Comparison of ENCODE assay signal across 25 cellular contexts in genomic region chr2:219488844-219489194, GRCh38. TPM values are rescaled to one million over a fixed set of nuclear protein-coding genes. Genes with fewer than 3 reads are reported as not detected.
A peak's percentile ranks its signal among the peaks of the same experiment; 100 is the strongest.
DNase-seq lines count a peak whose midpoint lies in the region; ATAC-seq, FAIRE-seq and TF ChIP-seq lines count a peak whose summit lies in the region.
"Had no signal": no experiment of that assay in that cellular context is flagged by ENCODE, and none has a peak within 500 bp of the region (broad histone marks: within the 10 kb centered on the region; RNA-seq: fewer than 3 reads in every experiment).

No MANE protein-coding gene starts in this region.

- H3K36me3 ChIP-seq in H1 (ENCODE audit: control insufficient read depth in 2 of 4, insufficient read depth in 4 of 4, low read length in 3 of 4) (no peaks in the 10 kb centered on the region; a peak in 1 of 8 replicates), neuronal stem cell (replicated peaks in 1 of 2; ENCODE audit: control insufficient read depth in 2 of 2, insufficient read depth in 2 of 2, low read length in 2 of 2) (no peaks in the 10 kb centered on the region), gastrocnemius medialis (peaks cover 0 to 46% of the 10 kb centered on the region in 2 donors), stomach (peaks cover 0 to 39% (median 14%) of the 10 kb centered on the region in 4 donors)
- H3K36me3 ChIP-seq: BLaER1 treated with 17β-estradiol and CSF1 and Interleukin-3, amounts not matched to agents 10 nM and 100 nM had no signal

- H2BK15ac ChIP-seq in H1 (ENCODE audit: low read length) (no peak overlapping the region), neuronal stem cell (ENCODE audit: low read length) (no peak overlapping the region)

- peaks cover 8% of the 10 kb centered on the region; the same call in 1 of the 2 replicates for H3K23me2 ChIP-seq in H1 (ENCODE audit: low read depth, low read length)

- no peak overlapping the region for H3K23ac ChIP-seq in H1 (ENCODE audit: insufficient read length)
- no peak overlapping the region for H3K23ac ChIP-seq in neuronal stem cell (ENCODE audit: low read depth, low read length, poor library complexity)

- H2AK5ac ChIP-seq in H1 (ENCODE audit: low read depth, low read length): no peak overlapping the region
- H2AK5ac ChIP-seq in neuronal stem cell (ENCODE audit: low read depth, low read length): peak overlapping the region; percentile 82

- TF ChIP-seq EP300 in H1 (IDR thresholded peaks at IDR 0.05; ENCODE audit: borderline replicate concordance in 1 of 2, low read depth in 2 of 2, low read length in 2 of 2) (no peak), stomach (IDR thresholded peaks at IDR 0.05) (no peak)

- H3K9me3 ChIP-seq in H1 (ENCODE audit: insufficient read depth in 2 of 2, low read depth in 1 of 2, low read length in 1 of 2) (no peaks in the 10 kb centered on the region), neuronal stem cell (replicated peaks in 1 of 2; ENCODE audit: control insufficient read depth in 2 of 2, insufficient read depth in 1 of 2, low read depth in 1 of 2, low read length in 2 of 2) (no peaks in the 10 kb centered on the region), gastrocnemius medialis (no peaks in the 10 kb centered on the region), stomach (no peaks in the 10 kb centered on the region)
- H3K9me3 ChIP-seq: A549; BE2C; BLaER1 treated with 17β-estradiol and CSF1 and Interleukin-3, amounts not matched to agents 10 nM and 100 nM; Caco-2 had no signal

- H4K5ac ChIP-seq in H1 (ENCODE audit: insufficient read length, low read depth, low read length): no peak overlapping the region

- H4K91ac ChIP-seq in H1 (replicated peaks; ENCODE audit: insufficient read length, low read length): peak overlapping the region; percentile 49
- no peak overlapping the region for H4K91ac ChIP-seq in neuronal stem cell (ENCODE audit: low read depth, low read length, poor library complexity)

- no peak for TF ChIP-seq POLR2A in H1 (IDR thresholded peaks at IDR 0.05; ENCODE audit: control extremely low read depth in 1 of 2, low read depth in 2 of 2, low read length in 2 of 2)
- no peak for TF ChIP-seq POLR2A in gastrocnemius medialis (IDR thresholded peaks at IDR 0.05)
- TF ChIP-seq POLR2A in stomach (IDR thresholded peaks at IDR 0.05): no peak

- no peak for FAIRE-seq in H1 (lab: Jason Lieb, UNC)
- FAIRE-seq: A549, G401.6, GM12892 had no signal

- no peak overlapping the region for H3K4me2 ChIP-seq in H1 (ENCODE audit: insufficient read depth in 1 of 2, low read depth in 2 of 2, low read length in 2 of 2)
- no peak overlapping the region for H3K4me2 ChIP-seq in neuronal stem cell (ENCODE audit: insufficient read depth, low read length, poor library complexity, severe bottlenecking)
- H3K4me2 ChIP-seq: A549; BLaER1 treated with 17β-estradiol and CSF1 and Interleukin-3, amounts not matched to agents 10 nM and 100 nM had no signal

- DNase-seq in CD14-positive monocyte (ENCODE audit: low spot score): peak; percentile 39
- DNase-seq in H1 (ENCODE audit: low read depth in 1 of 2, low spot score in 2 of 2): no peak
- no peak for DNase-seq in neuronal stem cell (ENCODE audit: low spot score)
- no peak for DNase-seq in gastrocnemius medialis
- no peak for DNase-seq in stomach
- no peak for DNase-seq in C1 segment of cervical spinal cord (lab: John Stamatoyannopoulos, UW)
- no peak for DNase-seq in activated T-cell treated with anti-CD3 and anti-CD28 coated beads, Interleukin-2, amount 50 U/mL, for 48 hours
- no peak for DNase-seq in NCI-H2029 treated with DMSO at 0.1 percent for 48 hours (lab: John Stamatoyannopoulos, UW)
- DNase-seq: 8988T; ACHN; AML-193; BE2C; Caco-2; CD4-positive, CD25-positive, alpha-beta regulatory T cell; CD8-positive, alpha-beta T cell; DMS153; DND-41; GM23248; H9 had no signal

- intact Hi-C loops in CD14-positive monocyte (cut with micrococcal nuclease): no loop called here
- intact Hi-C loops in gastrocnemius medialis (cut with DNase I; ENCODE audit: low total_unique reads): no loop called here
- intact Hi-C loops in stomach (cut with DNase I; ENCODE audit: low total_unique reads): no loop called here

- H3K18ac ChIP-seq in H1 (ENCODE audit: extremely low read depth, low read length): no peak overlapping the region
- peak overlapping the region; percentile 17 for H3K18ac ChIP-seq in neuronal stem cell (ENCODE audit: low read length)

- peaks cover 44 to 77% (median 53%) of the 10 kb centered on the region in 3 donors for H3K27me3 Mint-ChIP-seq in CD14-positive monocyte (ENCODE audit: low read depth in 3 of 3)

- no peaks in the 10 kb centered on the region for H3K36me3 Mint-ChIP-seq in CD14-positive monocyte
- H3K36me3 Mint-ChIP-seq: CD4-positive, CD25-positive, alpha-beta regulatory T cell; CD8-positive, alpha-beta T cell had no signal

- no peak overlapping the region for H2BK20ac ChIP-seq in H1 (ENCODE audit: low read length)

- no peak overlapping the region for H3K14ac ChIP-seq in H1 (ENCODE audit: insufficient read length)
- no peak overlapping the region for H3K14ac ChIP-seq in neuronal stem cell (ENCODE audit: low read length)

- H3K79me1 ChIP-seq in H1 (ENCODE audit: low read depth, low read length) (no peaks in the 10 kb centered on the region), neuronal stem cell (ENCODE audit: low read depth, low read length) (no peaks in the 10 kb centered on the region)

- H3K79me2 ChIP-seq in H1 (ENCODE audit: control insufficient read depth in 1 of 2, insufficient read depth in 2 of 2, low read length in 2 of 2): no peaks in the 10 kb centered on the region

- H3K9ac ChIP-seq in H1 (replicated peaks in 1 of 4; ENCODE audit: extremely low read depth in 1 of 4, low read depth in 3 of 4, low read length in 3 of 4): no peak overlapping the region
- no peak overlapping the region for H3K9ac ChIP-seq in neuronal stem cell (ENCODE audit: low read depth, low read length, poor library complexity)
- H3K9ac ChIP-seq: BLaER1 treated with 17β-estradiol and CSF1 and Interleukin-3, amounts not matched to agents 10 nM and 100 nM; GM23248 had no signal

- no peak for TF ChIP-seq RAD21 in H1 (IDR thresholded peaks at IDR 0.05 in 1 of 2, conservative IDR thresholded peaks at IDR 0.05 in 1 of 2; ENCODE audit: low read depth in 2 of 2, low read length in 2 of 2)

- H2BK12ac ChIP-seq in H1 (ENCODE audit: low read depth, low read length) (no peak overlapping the region), neuronal stem cell (ENCODE audit: low read length) (no peak overlapping the region)

- H4K20me1 ChIP-seq in H1 (replicated peaks in 1 of 2; ENCODE audit: control insufficient read depth in 1 of 2, insufficient read depth in 2 of 2, low read length in 2 of 2): no peaks in the 10 kb centered on the region

- H2BK5ac ChIP-seq in H1 (ENCODE audit: low read depth, low read length): no peak overlapping the region
- no peak overlapping the region for H2BK5ac ChIP-seq in neuronal stem cell (ENCODE audit: low read length)

- H3K27me3 ChIP-seq in H1 (replicated peaks in 1 of 4; ENCODE audit: control insufficient read depth in 3 of 4, extremely low read depth in 1 of 4, insufficient read depth in 3 of 4, low read length in 3 of 4): peaks cover 18 to 38% (median 31%) of the 10 kb centered on the region in 4 experiments
- H3K27me3 ChIP-seq in neuronal stem cell (ENCODE audit: control insufficient read depth in 3 of 3, insufficient read depth in 3 of 3, low read depth in 1 of 3, low read length in 3 of 3): peaks cover 19 to 92% (median 54%) of the 10 kb centered on the region in 3 experiments
- no peaks in the 10 kb centered on the region for H3K27me3 ChIP-seq in gastrocnemius medialis
- peaks cover 4 to 78% (median 42%) of the 10 kb centered on the region in 3 donors for H3K27me3 ChIP-seq in stomach
- H3K27me3 ChIP-seq: BE2C had no signal

- H3K4me3 Mint-ChIP-seq in CD14-positive monocyte: no peak overlapping the region
- H3K4me3 Mint-ChIP-seq: CD8-positive, alpha-beta T cell; H9 had no signal

- H2AFZ ChIP-seq in H1 (ENCODE audit: low read length): no peak overlapping the region
- H2AFZ ChIP-seq in neuronal stem cell (ENCODE audit: low read length): no peak overlapping the region
- H2AFZ ChIP-seq: GM23248 had no signal

- ATAC-seq in gastrocnemius medialis: no peak
- ATAC-seq: A549; CD8-positive, alpha-beta T cell; HCT116 had no signal

- in situ Hi-C loops in gastrocnemius medialis (cut with MboI; ENCODE audit: low sequenced_read_pairs in 4 of 4): no loop called here

- 90% methylated on average over 14 of the region's 14 CpGs; no CpG with 5 or more reads in 1 of the 2 experiments for WGBS in H1 (ENCODE audit: extremely low coverage in 1 of 2, insufficient coverage in 1 of 2, insufficient read length in 1 of 2, insufficient replicate concordance in 2 of 2, low coverage in 1 of 2, low lambda C conversion rate in 2 of 2, missing lambda C conversion rate in 1 of 2), 2 experiments
- no CpG with 5 or more reads among the region's 14 CpGs for WGBS in neuronal stem cell (ENCODE audit: extremely low coverage in 2 of 2, insufficient read length in 2 of 2, insufficient replicate concordance in 1 of 2), 2 donors
- 82 to 90% (median 87%) methylated on average over 12 to 14 of the region's 14 CpGs for WGBS in stomach, 5 donors

- H3K9me3 Mint-ChIP-seq in CD14-positive monocyte: peaks cover 0 to 9% (median 0%) of the 10 kb centered on the region in 7 donors
- H3K9me3 Mint-ChIP-seq: CD8-positive, alpha-beta T cell; H9 had no signal

- no peak overlapping the region for H3K4ac ChIP-seq in H1 (replicated peaks; ENCODE audit: insufficient read length, low read depth, low read length)
- H3K4ac ChIP-seq in neuronal stem cell (ENCODE audit: low read length): no peak overlapping the region

- no peak overlapping the region for H3K56ac ChIP-seq in H1 (replicated peaks; ENCODE audit: insufficient read length, low read depth, low read length)

- TF ChIP-seq CTCF in CD14-positive monocyte (IDR thresholded peaks at IDR 0.05): no peak
- no peak for TF ChIP-seq CTCF in H1 (IDR thresholded peaks at IDR 0.05; ENCODE audit: control extremely low read depth in 1 of 3, insufficient read depth in 1 of 3, low read depth in 1 of 3, low read length in 3 of 3)
- TF ChIP-seq CTCF in gastrocnemius medialis (IDR thresholded peaks at IDR 0.05 in 4 of 5, conservative IDR thresholded peaks at IDR 0.05 in 1 of 5): no peak
- TF ChIP-seq CTCF in stomach (IDR thresholded peaks at IDR 0.05): no peak

- H3K27ac ChIP-seq in H1 (ENCODE audit: low read depth, low read length): no peak overlapping the region
- H3K27ac ChIP-seq in neuronal stem cell (replicated peaks; ENCODE audit: low read length): no peak overlapping the region
- H3K27ac ChIP-seq in gastrocnemius medialis: peak overlapping the region in 3 of 4 donors; percentile 33 to 78 (median 51)
- peak overlapping the region in 1 of 5 donors; percentile 31 for H3K27ac ChIP-seq in stomach
- H3K27ac ChIP-seq: A549; BLaER1 treated with 17β-estradiol and CSF1 and Interleukin-3, amounts not matched to agents 10 nM and 100 nM; GM23248 had no signal

- no peak overlapping the region for H4K8ac ChIP-seq in H1 (ENCODE audit: extremely low read depth, insufficient read depth, low read length)
- H4K8ac ChIP-seq in neuronal stem cell (ENCODE audit: low read depth, low read length): no peak overlapping the region

- CTCF ChIA-PET in H1 (lab: Charles Lee; ENCODE audit: partially characterized antibody): interaction anchor here (8.0 to 113.1 kb wide), 3 partner anchors 1 to 86 kb away, joined by 74 to 7248 read pairs (median 7248); partner anchors contain the start of genes ASIC4, CHPF, DES and GMPPA

- H3K4me1 ChIP-seq in H1 (replicated peaks in 1 of 4; ENCODE audit: control insufficient read depth in 3 of 4, insufficient read depth in 4 of 4, low read length in 3 of 4) (peaks cover 6 to 40% (median 28%) of the 10 kb centered on the region in 4 experiments), neuronal stem cell (ENCODE audit: control insufficient read depth in 2 of 2, insufficient read depth in 1 of 2, low read depth in 1 of 2, low read length in 2 of 2) (peaks cover 11 to 12% of the 10 kb centered on the region in 2 donors), gastrocnemius medialis (peaks cover 3 to 19% of the 10 kb centered on the region in 2 donors), stomach (peaks cover 12 to 13% (median 13%) of the 10 kb centered on the region in 4 donors)
- H3K4me1 ChIP-seq: A549, BE2C had no signal

- H2BK120ac ChIP-seq in H1 (replicated peaks; ENCODE audit: low read depth, low read length) (no peak overlapping the region), neuronal stem cell (ENCODE audit: low read depth, low read length) (no peak overlapping the region)

- POLR2A ChIA-PET in H1 (lab: Charles Lee; ENCODE audit: partially characterized antibody): interaction anchor here (0.9 to 19.9 kb wide), 6 partner anchors 8 to 41 kb away, joined by 3 to 216 read pairs (median 4); partner anchors contain the start of gene ASIC4

- H3K4me1 Mint-ChIP-seq in CD14-positive monocyte: peaks cover 2% of the 10 kb centered on the region

- H3K27ac Mint-ChIP-seq in CD14-positive monocyte: no peak overlapping the region
- H3K27ac Mint-ChIP-seq: CD4-positive, CD25-positive, alpha-beta regulatory T cell; CD8-positive, alpha-beta T cell; H9 had no signal

- H3K4me3 ChIP-seq in H1 (ENCODE audit: extremely low read depth in 1 of 4, insufficient read depth in 2 of 4, low read depth in 3 of 4, low read length in 4 of 4) (no peak overlapping the region), neuronal stem cell (ENCODE audit: low read length in 2 of 2) (no peak overlapping the region), gastrocnemius medialis (no peak overlapping the region), stomach (no peak overlapping the region)
- H3K4me3 ChIP-seq: A549; BLaER1 treated with 17β-estradiol and CSF1 and Interleukin-3, amounts not matched to agents 10 nM and 100 nM; GM23248 had no signal

RNA-seq across cellular contexts. Expression of gene GMPPA, which starts 9.9 kb away (rescaled TPM):
- polyA plus RNA-seq in CD14-positive monocyte (10 to 100 TPM; 35.5 to 35.9 TPM), H1 (2011; rRNA removed) (98.8 and 101 TPM in 2 replicates), stomach (10 to 100 TPM; 29.9 to 84.8 (median 58.2) TPM)
- total RNA-seq in H1 (2021; fragmentation: NEBNext Ultra II Directional; extraction: Animal tissue kit (Norgen Biotek cat#: 25700)): 34.3 and 35.3 TPM in 2 replicates
- polyA plus RNA-seq in H1 (2011; cell fraction: cytosol; rRNA removed): 59.0 TPM
- 133 TPM for polyA plus RNA-seq in H1 (2011; cell fraction: nucleus; rRNA removed)
- 32.8 to 43.7 TPM (median 41.5 TPM) in 4 replicates for polyA plus RNA-seq in H1 (2012, experiment 1 of 2)
- polyA plus RNA-seq in H1 (2012, experiment 2 of 2): 53.9 TPM
- polyA plus RNA-seq in H1 (2013, experiment 1 of 2): 32.4 TPM
- polyA plus RNA-seq in H1 (2013, experiment 2 of 2): 31.6 TPM
- 67.3 and 79.3 TPM in 2 replicates for polyA minus RNA-seq in H1 (2011; rRNA and poly(A)+ RNA removed)
- 24.6 TPM for polyA minus RNA-seq in H1 (2011; cell fraction: cytosol; rRNA and poly(A)+ RNA removed)
- 26.1 TPM for polyA minus RNA-seq in H1 (2011; cell fraction: nucleus; rRNA and poly(A)+ RNA removed)
- polyA plus RNA-seq in neuronal stem cell (2013, experiment 1 of 2): 11.1 TPM
- 10.9 TPM for polyA plus RNA-seq in neuronal stem cell (2013, experiment 2 of 2)
- total RNA-seq in gastrocnemius medialis (10 to 100 TPM; 18.0 to 25.8 (median 24.4) TPM), stomach (100 to 1,000 TPM in 1 of 5 donors, 10 to 100 TPM in 4; 16.5 to 185 (median 24.2) TPM)

RNA-seq across cellular contexts. Expression of gene ASIC4, which starts 25.5 kb away (rescaled TPM):
- not detected for polyA plus RNA-seq in CD14-positive monocyte
- 0.19 and 0.22 TPM in 2 replicates for total RNA-seq in H1 (2021; fragmentation: NEBNext Ultra II Directional; extraction: Animal tissue kit (Norgen Biotek cat#: 25700))
- 0.12 and 0.30 TPM in 2 replicates for polyA plus RNA-seq in H1 (2011; rRNA removed)
- 0.18 TPM for polyA plus RNA-seq in H1 (2011; cell fraction: cytosol; rRNA removed)
- 0.96 TPM for polyA plus RNA-seq in H1 (2011; cell fraction: nucleus; rRNA removed)
- polyA plus RNA-seq in H1 (2012, experiment 1 of 2): 0.11 to 0.42 TPM (median 0.36 TPM) in 3 of 4 replicates, not detected in the other
- polyA plus RNA-seq in H1 (2012, experiment 2 of 2): 0.05 TPM
- polyA plus RNA-seq in H1 (2013, experiment 1 of 2): 0.06 TPM
- 0.13 TPM for polyA plus RNA-seq in H1 (2013, experiment 2 of 2)
- 0.12 and 0.22 TPM in 2 replicates for polyA minus RNA-seq in H1 (2011; rRNA and poly(A)+ RNA removed)
- polyA minus RNA-seq in H1 (2011; cell fraction: cytosol; rRNA and poly(A)+ RNA removed): not detected
- polyA minus RNA-seq in H1 (2011; cell fraction: nucleus; rRNA and poly(A)+ RNA removed): 0.50 TPM
- polyA plus RNA-seq in neuronal stem cell (2013, experiment 1 of 2): 0.14 TPM
- polyA plus RNA-seq in neuronal stem cell (2013, experiment 2 of 2): 0.15 TPM
- under 1 TPM in 1 of 4 donors, not detected in 3; 0.11 TPM for total RNA-seq in gastrocnemius medialis
- 10 to 100 TPM in 1 of 5 donors, 1 to 10 TPM in 1, not detected in 3; 2.0 to 11.0 TPM for total RNA-seq in stomach
- not detected for polyA plus RNA-seq in stomach
- total RNA-seq: H4 had no signal
- polyA plus RNA-seq: CD4-positive, CD25-positive, alpha-beta regulatory T cell; GM23248 had no signal

RNA-seq across cellular contexts. Expression of gene SPEG, which starts 54.2 kb away (rescaled TPM):
- polyA plus RNA-seq in CD14-positive monocyte: not detected
- total RNA-seq in H1 (2021; fragmentation: NEBNext Ultra II Directional; extraction: Animal tissue kit (Norgen Biotek cat#: 25700)): 32.0 and 36.7 TPM in 2 replicates
- 19.9 and 37.1 TPM in 2 replicates for polyA plus RNA-seq in H1 (2011; rRNA removed)
- 41.0 TPM for polyA plus RNA-seq in H1 (2011; cell fraction: cytosol; rRNA removed)
- polyA plus RNA-seq in H1 (2011; cell fraction: nucleus; rRNA removed): 98.6 TPM
- polyA plus RNA-seq in H1 (2012, experiment 1 of 2): 20.0 to 41.3 TPM (median 36.9 TPM) in 4 replicates
- polyA plus RNA-seq in H1 (2012, experiment 2 of 2): 18.5 TPM
- 41.2 TPM for polyA plus RNA-seq in H1 (2013, experiment 1 of 2)
- 36.3 TPM for polyA plus RNA-seq in H1 (2013, experiment 2 of 2)
- 7.1 and 12.4 TPM in 2 replicates for polyA minus RNA-seq in H1 (2011; rRNA and poly(A)+ RNA removed)
- 13.4 TPM for polyA minus RNA-seq in H1 (2011; cell fraction: cytosol; rRNA and poly(A)+ RNA removed)
- polyA minus RNA-seq in H1 (2011; cell fraction: nucleus; rRNA and poly(A)+ RNA removed): 39.5 TPM
- 24.0 TPM for polyA plus RNA-seq in neuronal stem cell (2013, experiment 1 of 2)
- 23.9 TPM for polyA plus RNA-seq in neuronal stem cell (2013, experiment 2 of 2)
- 100 to 1,000 TPM; 104 to 387 (median 222) TPM for total RNA-seq in gastrocnemius medialis
- total RNA-seq in stomach: 100 to 1,000 TPM in 1 of 5 donors, 10 to 100 TPM in 3, 1 to 10 TPM in 1; 7.4 to 106 (median 30.4) TPM
- 10 to 100 TPM in 1 of 3 donors, 1 to 10 TPM in 2; 9.8 to 65.1 (median 9.9) TPM for polyA plus RNA-seq in stomach

RNA-seq across cellular contexts. Expression of gene CHPF, which starts 54.8 kb away (rescaled TPM):
- polyA plus RNA-seq in CD14-positive monocyte (under 1 TPM; 0.09 to 0.32 TPM), H1 (2011; rRNA removed) (67.3 and 103 TPM in 2 replicates), stomach (10 to 100 TPM; 10.8 to 32.9 (median 27.2) TPM)
- total RNA-seq in H1 (2021; fragmentation: NEBNext Ultra II Directional; extraction: Animal tissue kit (Norgen Biotek cat#: 25700)): 62.9 and 68.1 TPM in 2 replicates
- 61.7 TPM for polyA plus RNA-seq in H1 (2011; cell fraction: cytosol; rRNA removed)
- 76.8 TPM for polyA plus RNA-seq in H1 (2011; cell fraction: nucleus; rRNA removed)
- polyA plus RNA-seq in H1 (2012, experiment 1 of 2): 33.7 to 59.5 TPM (median 55.7 TPM) in 4 replicates
- 62.7 TPM for polyA plus RNA-seq in H1 (2012, experiment 2 of 2)
- polyA plus RNA-seq in H1 (2013, experiment 1 of 2): 107 TPM
- 107 TPM for polyA plus RNA-seq in H1 (2013, experiment 2 of 2)
- 17.3 and 20.9 TPM in 2 replicates for polyA minus RNA-seq in H1 (2011; rRNA and poly(A)+ RNA removed)
- polyA minus RNA-seq in H1 (2011; cell fraction: cytosol; rRNA and poly(A)+ RNA removed): 62.2 TPM
- 38.8 TPM for polyA minus RNA-seq in H1 (2011; cell fraction: nucleus; rRNA and poly(A)+ RNA removed)
- polyA plus RNA-seq in neuronal stem cell (2013, experiment 1 of 2): 12.6 TPM
- 12.8 TPM for polyA plus RNA-seq in neuronal stem cell (2013, experiment 2 of 2)
- total RNA-seq in gastrocnemius medialis (10 to 100 TPM; 21.0 to 50.5 (median 37.2) TPM), stomach (100 to 1,000 TPM in 1 of 5 donors, 10 to 100 TPM in 4; 28.0 to 119 (median 83.4) TPM)

RNA-seq across cellular contexts. Expression of gene TMEM198, which starts 55.0 kb away (rescaled TPM):
- polyA plus RNA-seq in CD14-positive monocyte (not detected), H1 (2011; rRNA removed) (10.4 and 15.4 TPM in 2 replicates), stomach (1 to 10 TPM; 1.4 to 4.7 (median 2.1) TPM)
- 10.2 and 11.0 TPM in 2 replicates for total RNA-seq in H1 (2021; fragmentation: NEBNext Ultra II Directional; extraction: Animal tissue kit (Norgen Biotek cat#: 25700))
- polyA plus RNA-seq in H1 (2011; cell fraction: cytosol; rRNA removed): 10.0 TPM
- 19.0 TPM for polyA plus RNA-seq in H1 (2011; cell fraction: nucleus; rRNA removed)
- 7.6 to 11.7 TPM (median 9.4 TPM) in 4 replicates for polyA plus RNA-seq in H1 (2012, experiment 1 of 2)
- polyA plus RNA-seq in H1 (2012, experiment 2 of 2): 13.6 TPM
- polyA plus RNA-seq in H1 (2013, experiment 1 of 2): 8.4 TPM
- 8.2 TPM for polyA plus RNA-seq in H1 (2013, experiment 2 of 2)
- polyA minus RNA-seq in H1 (2011; rRNA and poly(A)+ RNA removed): 4.3 and 6.1 TPM in 2 replicates
- 7.5 TPM for polyA minus RNA-seq in H1 (2011; cell fraction: cytosol; rRNA and poly(A)+ RNA removed)
- 5.6 TPM for polyA minus RNA-seq in H1 (2011; cell fraction: nucleus; rRNA and poly(A)+ RNA removed)
- polyA plus RNA-seq in neuronal stem cell (2013, experiment 1 of 2): 2.7 TPM
- polyA plus RNA-seq in neuronal stem cell (2013, experiment 2 of 2): 1.8 TPM
- total RNA-seq in gastrocnemius medialis (1 to 10 TPM in 3 of 4 donors, under 1 TPM in 1; 0.87 to 6.7 (median 3.3) TPM), stomach (1 to 10 TPM in 2 of 5 donors, under 1 TPM in 1, not detected in 2; 0.92 to 7.5 (median 2.7) TPM)
- polyA plus RNA-seq: CD4-positive, CD25-positive, alpha-beta regulatory T cell had no signal

Comparison
In these comparisons a context has a peak if more than half of its experiments do, and no peak if none do; other contexts are left out.
1. H3K27ac ChIP-seq: peak in gastrocnemius medialis (3 of 4); none in H1 (single experiment) and neuronal stem cell (single experiment).